Comparison of ENCODE assay signal across 8 cellular contexts in the genomic region with DNA sequence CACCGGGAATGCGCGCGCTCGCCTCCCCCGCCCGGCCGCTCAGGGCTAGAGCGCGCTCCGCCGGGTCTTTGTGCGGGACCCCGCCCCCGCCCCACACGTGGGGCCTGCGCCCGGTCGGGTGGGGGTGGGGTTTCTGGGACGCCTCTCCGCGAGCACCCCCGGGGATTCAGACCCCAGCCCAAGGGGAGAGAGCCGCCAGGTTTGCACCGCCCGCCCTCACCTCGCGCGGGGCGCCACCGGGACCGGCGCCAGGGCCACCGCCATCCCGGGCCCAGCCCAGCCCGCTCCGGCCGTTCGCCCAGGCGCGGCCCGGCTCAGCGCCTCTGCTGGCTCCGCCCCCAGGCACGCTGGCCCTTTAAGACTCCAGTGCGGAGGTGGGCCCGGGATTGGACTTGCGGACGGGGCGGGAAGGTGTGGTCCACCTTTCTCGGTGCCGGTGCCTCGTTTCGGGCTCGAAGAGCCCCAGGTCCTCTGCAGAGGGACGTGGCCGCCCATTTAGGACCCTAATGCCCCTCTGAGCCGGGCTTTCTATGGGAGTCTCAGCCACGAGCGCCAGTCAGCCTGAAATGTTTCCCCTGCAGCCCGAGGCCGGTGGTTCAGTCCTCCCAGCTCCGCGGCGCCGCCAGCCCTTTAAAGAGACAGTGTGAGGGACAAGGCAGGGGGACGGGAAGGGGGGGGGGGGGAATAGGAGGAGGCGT. TPM values are rescaled to one million over a fixed set of nuclear protein-coding genes. Genes with fewer than 3 reads are reported as not detected.
DNase-seq lines count a peak whose midpoint lies in the region; ATAC-seq and TF ChIP-seq lines count a peak whose summit lies in the region.

No MANE protein-coding gene starts in this region.

- intact Hi-C loops in activated T-helper 2 cell treated with anti-CD3 and anti-CD28 coated beads, Interferon-gamma antibody, Interleukin-2, Interleukin-4, amounts not matched to agents 10 μg/mL and 5 μg/mL and 100 μg/mL, durations not matched to agents 14 hours and 24 hours and 36 hours (cut with micrococcal nuclease) = loop anchor here (1.0 to 5.0 kb wide), 2 partner anchors 22 to 84 kb away; a partner anchor contains a TSS

- peak; percentile 65 for ATAC-seq in GM21717 (IDR thresholded peaks at IDR 0.05; ENCODE audit: unreplicated experiment)

- H3K9me3 Mint-ChIP-seq in activated T-helper 2 cell treated with anti-CD3 and anti-CD28 coated beads, Interferon-gamma antibody, Interleukin-2, Interleukin-4, amounts not matched to agents 10 μg/mL and 5 μg/mL and 100 μg/mL, durations not matched to agents 14 hours and 24 hours and 36 hours = no peaks in the 10 kb centered on the region
- no peaks in the 10 kb centered on the region for H3K9me3 Mint-ChIP-seq in nephron

- peaks cover 13% of the 10 kb centered on the region for H3K4me1 Mint-ChIP-seq in activated T-helper 2 cell treated with anti-CD3 and anti-CD28 coated beads, Interferon-gamma antibody, Interleukin-2, Interleukin-4, amounts not matched to agents 10 μg/mL and 5 μg/mL and 100 μg/mL, durations not matched to agents 14 hours and 24 hours and 36 hours (ENCODE audit: low read depth)
- peaks cover 41% of the 10 kb centered on the region for H3K4me1 Mint-ChIP-seq in nephron

- TF ChIP-seq CTCF in fibroblast of pulmonary artery (IDR thresholded peaks at IDR 0.05; ENCODE audit: low read length, missing control alignments) (no peak), nephron (IDR thresholded peaks at IDR 0.05; ENCODE audit: unreplicated experiment in 3 of 3) (no peak)

- peak overlapping the region; percentile 89 for H3K4me3 Mint-ChIP-seq in activated T-helper 2 cell treated with anti-CD3 and anti-CD28 coated beads, Interferon-gamma antibody, Interleukin-2, Interleukin-4, amounts not matched to agents 10 μg/mL and 5 μg/mL and 100 μg/mL, durations not matched to agents 14 hours and 24 hours and 36 hours (ENCODE audit: low read depth)
- peak overlapping the region; percentile 93 to 99 (median 99) for H3K4me3 Mint-ChIP-seq in nephron

- H3K36me3 Mint-ChIP-seq in activated T-helper 2 cell treated with anti-CD3 and anti-CD28 coated beads, Interferon-gamma antibody, Interleukin-2, Interleukin-4, amounts not matched to agents 10 μg/mL and 5 μg/mL and 100 μg/mL, durations not matched to agents 14 hours and 24 hours and 36 hours (ENCODE audit: low read depth) = peaks cover 29% of the 10 kb centered on the region
- H3K36me3 Mint-ChIP-seq in nephron (ENCODE audit: low read depth) = peaks cover 33% of the 10 kb centered on the region

- H3K27ac Mint-ChIP-seq in activated T-helper 2 cell treated with anti-CD3 and anti-CD28 coated beads, Interferon-gamma antibody, Interleukin-2, Interleukin-4, amounts not matched to agents 10 μg/mL and 5 μg/mL and 100 μg/mL, durations not matched to agents 14 hours and 24 hours and 36 hours = peak overlapping the region; percentile 92
- peak overlapping the region; percentile 99 to 100 (median 99) for H3K27ac Mint-ChIP-seq in nephron

- DNase-seq in DMS53 treated with DMSO at 0.1 percent for 48 hours (lab: John Stamatoyannopoulos, UW; ENCODE audit: unreplicated experiment) (peak; percentile 44), RPMI8226 (peak; percentile 92), fibroblast of pulmonary artery (ENCODE audit: low read depth) (peak; percentile 89)
- DNase-seq in Jurkat, Clone E6-1 (ENCODE audit: low read depth, low spot score) = peak; percentile 79
- DNase-seq in activated T-helper 2 cell treated with anti-CD3 and anti-CD28 coated beads, Interferon-gamma antibody, Interleukin-2, Interleukin-4, amounts not matched to agents 10 μg/mL and 5 μg/mL and 100 μg/mL, durations not matched to agents 14 hours and 24 hours and 36 hours (ENCODE audit: low spot score) = peak; percentile 84
- DNase-seq in stimulated activated naive CD4-positive, alpha-beta T cell treated with Interleukin-2 at 50 U/mL for 16 hours (lab: John Stamatoyannopoulos, UW) = peak; percentile 84

- H3K27me3 Mint-ChIP-seq in activated T-helper 2 cell treated with anti-CD3 and anti-CD28 coated beads, Interferon-gamma antibody, Interleukin-2, Interleukin-4, amounts not matched to agents 10 μg/mL and 5 μg/mL and 100 μg/mL, durations not matched to agents 14 hours and 24 hours and 36 hours (ENCODE audit: low read depth) = no peaks in the 10 kb centered on the region
- no peaks in the 10 kb centered on the region for H3K27me3 Mint-ChIP-seq in nephron (ENCODE audit: low read depth)

- peak overlapping the region; percentile 98 for H3K4me3 ChIP-seq in Jurkat, Clone E6-1 (ENCODE audit: low read length)
- H3K4me3 ChIP-seq in fibroblast of pulmonary artery (replicated peaks; ENCODE audit: low read depth, low read length) = peak overlapping the region; percentile 79

RNA-seq across cellular contexts. Expression of a gene that starts 1.2 kb away (rescaled TPM):
- 24.7 TPM for polyA plus RNA-seq in Jurkat, Clone E6-1 (2012; ENCODE audit: insufficient read depth, insufficient read length)
- total RNA-seq in activated T-helper 2 cell treated with anti-CD3 and anti-CD28 coated beads, Interferon-gamma antibody, Interleukin-2, Interleukin-4, amounts not matched to agents 10 μg/mL and 5 μg/mL and 100 μg/mL, durations not matched to agents 14 hours and 24 hours and 36 hours = 14.9 and 15.2 TPM in 2 replicates

RNA-seq across cellular contexts. Expression of a gene that starts 6.7 kb away (rescaled TPM):
- polyA plus RNA-seq in Jurkat, Clone E6-1 (2012; ENCODE audit: insufficient read depth, insufficient read length) = 44.7 TPM
- total RNA-seq in activated T-helper 2 cell treated with anti-CD3 and anti-CD28 coated beads, Interferon-gamma antibody, Interleukin-2, Interleukin-4, amounts not matched to agents 10 μg/mL and 5 μg/mL and 100 μg/mL, durations not matched to agents 14 hours and 24 hours and 36 hours = 23.7 and 23.9 TPM in 2 replicates

RNA-seq across cellular contexts. Expression of a gene that starts 17.9 kb away (rescaled TPM):
- polyA plus RNA-seq in Jurkat, Clone E6-1 (2012; ENCODE audit: insufficient read depth, insufficient read length) = not detected
- total RNA-seq in activated T-helper 2 cell treated with anti-CD3 and anti-CD28 coated beads, Interferon-gamma antibody, Interleukin-2, Interleukin-4, amounts not matched to agents 10 μg/mL and 5 μg/mL and 100 μg/mL, durations not matched to agents 14 hours and 24 hours and 36 hours = 0.23 and 0.59 TPM in 2 replicates

RNA-seq across cellular contexts. Expression of a gene that starts 19.3 kb away (rescaled TPM):
- polyA plus RNA-seq in Jurkat, Clone E6-1 (2012; ENCODE audit: insufficient read depth, insufficient read length) = 23.7 TPM
- 71.2 and 74.2 TPM in 2 replicates for total RNA-seq in activated T-helper 2 cell treated with anti-CD3 and anti-CD28 coated beads, Interferon-gamma antibody, Interleukin-2, Interleukin-4, amounts not matched to agents 10 μg/mL and 5 μg/mL and 100 μg/mL, durations not matched to agents 14 hours and 24 hours and 36 hours

RNA-seq across cellular contexts. Expression of a gene that starts 22.1 kb away (rescaled TPM):
- polyA plus RNA-seq in Jurkat, Clone E6-1 (2012; ENCODE audit: insufficient read depth, insufficient read length) = 7.3 TPM
- total RNA-seq in activated T-helper 2 cell treated with anti-CD3 and anti-CD28 coated beads, Interferon-gamma antibody, Interleukin-2, Interleukin-4, amounts not matched to agents 10 μg/mL and 5 μg/mL and 100 μg/mL, durations not matched to agents 14 hours and 24 hours and 36 hours = 10.8 TPM in 2 replicates

Comparison
In these comparisons a context has a peak if more than half of its experiments do, and no peak if none do; other contexts are left out.
1. Peak in every context shown above with its lines: DNase-seq, ATAC-seq and H3K4me3 ChIP-seq.